Comparison of ENCODE assay signal across 26 cellular contexts in genomic region chr12:25684070-25684469, GRCh38.
"Had no signal": no experiment of that assay in that cellular context is flagged by ENCODE, and none has a peak within 500 bp of the region (broad histone marks: within the 10 kb centered on the region; RNA-seq: fewer than 3 reads in every experiment).

No MANE protein-coding gene starts in this region.

- DNase-seq: activated CD4-positive, alpha-beta memory T cell treated with anti-CD3 and anti-CD28 coated beads, Interleukin-2, amount 10 ng/mL, durations not matched to agents 7 days and 5 days; activated CD4-positive, alpha-beta T cell treated with anti-CD3 and anti-CD28 coated beads for 36 hours; activated CD4-positive, alpha-beta T cell treated with anti-CD3 and anti-CD28 coated beads, Interleukin-2, amount 10 ng/mL, durations not matched to agents 24 days and 14 days; activated CD4-positive, alpha-beta T cell treated with anti-CD3 and anti-CD28 coated beads, Interleukin-2, amount 50 U/mL, for 4 hours; activated CD4-positive, CD25-positive, alpha-beta regulatory T cell; activated CD4-positive, CD25-positive, alpha-beta regulatory T cell treated with anti-CD3 and anti-CD28 coated beads, Interleukin-2, amount 50 U/mL, for 72 hours; activated CD8-positive, alpha-beta memory T cell treated with anti-CD3 and anti-CD28 coated beads, Interleukin-2, amount 50 U/mL, for 48 hours; activated gamma-delta T cell; activated naive CD4-positive, alpha-beta T cell; activated naive CD4-positive, alpha-beta T cell treated with anti-CD3 and anti-CD28 coated beads, Interleukin-2, amount 10 ng/mL, durations not matched to agents 7 days and 5 days; activated naive CD8-positive, alpha-beta T cell treated with anti-CD3 and anti-CD28 coated beads, Interleukin-2, amount 10 ng/mL, durations not matched to agents 7 days and 5 days; activated T-cell treated with anti-CD3 and anti-CD28 coated beads for 4 hours; activated T-cell treated with anti-CD3 and anti-CD28 coated beads, Interleukin-2, amount 50 U/mL, for 24 hours; activated T-cell treated with anti-CD3 and anti-CD28 coated beads, Interleukin-2, amount 50 U/mL, for 72 hours; effector CD4-positive, alpha-beta T cell; effector memory CD8-positive, alpha-beta T cell; erythroblast; esophagus squamous epithelium; foreskin melanocyte; glutamatergic neuron; heart right ventricle; T-helper 2 cell had no signal

- H3K9me3 Mint-ChIP-seq: activated CD4-positive, alpha-beta memory T cell treated with anti-CD3 and anti-CD28 coated beads, Interleukin-2, amount 10 ng/mL, durations not matched to agents 7 days and 5 days had no signal

- H3K4me1 Mint-ChIP-seq: activated CD4-positive, alpha-beta memory T cell treated with anti-CD3 and anti-CD28 coated beads, Interleukin-2, amount 10 ng/mL, durations not matched to agents 7 days and 5 days; activated CD4-positive, alpha-beta T cell treated with anti-CD3 and anti-CD28 coated beads for 36 hours; activated CD4-positive, alpha-beta T cell treated with anti-CD3 and anti-CD28 coated beads, Interleukin-2, amount 10 ng/mL, durations not matched to agents 24 days and 14 days; activated naive CD4-positive, alpha-beta T cell treated with anti-CD3 and anti-CD28 coated beads, Interleukin-2, amount 10 ng/mL, durations not matched to agents 7 days and 5 days; activated naive CD8-positive, alpha-beta T cell treated with anti-CD3 and anti-CD28 coated beads, Interleukin-2, amount 10 ng/mL, durations not matched to agents 7 days and 5 days; central memory CD8-positive, alpha-beta T cell had no signal

- H3K27ac Mint-ChIP-seq: activated CD4-positive, alpha-beta memory T cell treated with anti-CD3 and anti-CD28 coated beads, Interleukin-2, amount 10 ng/mL, durations not matched to agents 7 days and 5 days; activated CD4-positive, alpha-beta T cell treated with anti-CD3 and anti-CD28 coated beads for 36 hours; activated CD4-positive, alpha-beta T cell treated with anti-CD3 and anti-CD28 coated beads, Interleukin-2, amount 10 ng/mL, durations not matched to agents 24 days and 14 days; activated naive CD4-positive, alpha-beta T cell treated with anti-CD3 and anti-CD28 coated beads, Interleukin-2, amount 10 ng/mL, durations not matched to agents 7 days and 5 days; activated naive CD4-positive, alpha-beta T cell treated with anti-CD3 and anti-CD28 coated beads, Interleukin-2, amount 50 U/mL, for 72 hours; activated naive CD8-positive, alpha-beta T cell treated with anti-CD3 and anti-CD28 coated beads, Interleukin-2, amount 10 ng/mL, durations not matched to agents 7 days and 5 days; activated T-cell treated with anti-CD3 and anti-CD28 coated beads, Interleukin-2, amount 50 U/mL, for 24 hours; activated T-cell treated with anti-CD3 and anti-CD28 coated beads, Interleukin-2, amount 50 U/mL, for 72 hours; dendritic cell treated with granulocyte-macrophage colony-stimulating factor and Interleukin-4, amounts not matched to agents 40 ng/mL and 50 ng/mL, for 4 days; effector memory CD8-positive, alpha-beta T cell had no signal

- H3K4me3 Mint-ChIP-seq: activated CD4-positive, alpha-beta memory T cell treated with anti-CD3 and anti-CD28 coated beads, Interleukin-2, amount 10 ng/mL, durations not matched to agents 7 days and 5 days; activated CD4-positive, alpha-beta T cell treated with anti-CD3 and anti-CD28 coated beads for 36 hours; activated CD4-positive, alpha-beta T cell treated with anti-CD3 and anti-CD28 coated beads, Interleukin-2, amount 10 ng/mL, durations not matched to agents 24 days and 14 days; activated naive CD4-positive, alpha-beta T cell treated with anti-CD3 and anti-CD28 coated beads, Interleukin-2, amount 10 ng/mL, durations not matched to agents 7 days and 5 days; activated naive CD8-positive, alpha-beta T cell treated with anti-CD3 and anti-CD28 coated beads, Interleukin-2, amount 10 ng/mL, durations not matched to agents 7 days and 5 days; activated T-cell treated with anti-CD3 and anti-CD28 coated beads, Interleukin-2, amount 50 U/mL, for 24 hours; activated T-cell treated with anti-CD3 and anti-CD28 coated beads, Interleukin-2, amount 50 U/mL, for 72 hours; brain; central memory CD8-positive, alpha-beta T cell; dendritic cell treated with granulocyte-macrophage colony-stimulating factor and Interleukin-4, amounts not matched to agents 40 ng/mL and 50 ng/mL, for 4 days; effector memory CD8-positive, alpha-beta T cell had no signal

- ATAC-seq: activated CD4-positive, alpha-beta T cell treated with anti-CD3 and anti-CD28 coated beads for 36 hours; activated naive CD4-positive, alpha-beta T cell treated with anti-CD3 and anti-CD28 coated beads, Interleukin-2, amount 50 U/mL, for 72 hours; activated T-cell treated with anti-CD3 and anti-CD28 coated beads, Interleukin-2, amount 50 U/mL, for 72 hours; effector memory CD8-positive, alpha-beta T cell; heart right ventricle had no signal

- H3K27me3 Mint-ChIP-seq: activated CD4-positive, alpha-beta memory T cell treated with anti-CD3 and anti-CD28 coated beads, Interleukin-2, amount 10 ng/mL, durations not matched to agents 7 days and 5 days; activated CD4-positive, alpha-beta T cell treated with anti-CD3 and anti-CD28 coated beads for 36 hours; activated naive CD4-positive, alpha-beta T cell treated with anti-CD3 and anti-CD28 coated beads, Interleukin-2, amount 10 ng/mL, durations not matched to agents 7 days and 5 days; activated T-cell treated with anti-CD3 and anti-CD28 coated beads, Interleukin-2, amount 50 U/mL, for 24 hours; central memory CD8-positive, alpha-beta T cell; dendritic cell treated with granulocyte-macrophage colony-stimulating factor and Interleukin-4, amounts not matched to agents 40 ng/mL and 50 ng/mL, for 4 days; effector memory CD8-positive, alpha-beta T cell had no signal

- H3K36me3 Mint-ChIP-seq: activated naive CD4-positive, alpha-beta T cell treated with anti-CD3 and anti-CD28 coated beads, Interleukin-2, amount 10 ng/mL, durations not matched to agents 7 days and 5 days; activated naive CD8-positive, alpha-beta T cell treated with anti-CD3 and anti-CD28 coated beads, Interleukin-2, amount 10 ng/mL, durations not matched to agents 7 days and 5 days; brain had no signal
